8 cellular contexts compared by ENCODE assay signal in the genomic region with DNA sequence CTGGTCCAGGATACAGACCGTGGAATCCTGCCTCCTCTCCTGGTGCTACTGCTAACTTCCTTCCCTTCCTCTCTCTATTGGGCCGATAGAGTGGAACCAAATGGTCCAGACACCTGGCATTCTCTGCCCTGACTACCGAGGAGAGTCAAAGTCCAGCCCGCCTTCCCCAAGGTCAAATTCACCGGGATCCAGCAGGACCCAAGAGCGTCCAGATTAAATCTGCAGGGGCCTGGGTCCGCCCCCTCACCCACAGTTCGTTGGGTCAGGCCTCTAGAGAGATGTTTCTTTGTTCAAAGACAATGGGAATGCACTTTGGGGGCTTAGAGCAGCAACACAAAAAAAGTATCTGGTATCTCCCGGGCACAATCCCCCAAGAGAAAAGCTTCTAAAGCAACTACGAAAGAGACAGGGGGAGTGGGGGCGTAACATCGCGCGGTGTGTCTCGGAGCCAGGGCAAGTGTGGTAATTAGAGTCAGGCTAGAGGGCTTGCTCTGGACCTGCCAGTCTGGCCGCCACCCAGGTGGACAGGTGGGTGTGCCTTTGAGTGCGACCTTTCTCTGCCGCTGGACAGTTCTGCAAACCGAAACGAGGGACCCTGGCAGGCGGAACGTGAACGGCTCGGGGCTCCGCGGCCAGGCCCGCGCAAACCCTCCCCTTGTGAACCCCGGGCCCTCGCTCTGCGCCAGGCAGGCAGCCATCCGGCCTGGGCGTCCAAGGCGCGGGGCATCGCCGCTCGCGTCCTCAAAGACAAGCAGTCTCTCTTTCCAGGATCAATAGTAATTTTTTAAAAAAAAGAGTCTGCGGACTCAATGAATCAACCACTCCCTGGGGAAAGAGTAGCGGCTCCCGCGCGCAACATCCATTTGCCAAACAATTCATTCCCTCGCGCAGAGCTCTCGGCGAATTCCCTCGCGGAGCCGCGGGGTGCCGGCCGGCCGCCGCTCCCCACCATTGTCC. TPM values are rescaled to one million over a fixed set of nuclear protein-coding genes. Genes with fewer than 3 reads are reported as not detected.
A peak's percentile ranks its signal among the peaks of the same experiment; 100 is the strongest.
DNase-seq lines count a peak whose midpoint lies in the region; ATAC-seq, FAIRE-seq and TF ChIP-seq lines count a peak whose summit lies in the region.

No MANE protein-coding gene starts in this region.

- H3K9me3 ChIP-seq in T-helper 17 cell (ENCODE audit: control insufficient read depth, low read length, poor library complexity, severe bottlenecking): no peaks in the 10 kb centered on the region

- H3K27me3 ChIP-seq in bronchial epithelial cell (ENCODE audit: control insufficient read depth, insufficient read depth, low read length): no peaks in the 10 kb centered on the region

- ATAC-seq in GM19351 (IDR thresholded peaks at IDR 0.05; ENCODE audit: unreplicated experiment): peak; percentile 40
- peak; percentile 39 for ATAC-seq in HG03378 (IDR thresholded peaks at IDR 0.05; ENCODE audit: unreplicated experiment)
- ATAC-seq in T-helper 17 cell: peak; percentile 36

- H3K27me3 Mint-ChIP-seq in T-helper 17 cell: peaks cover 7% of the 10 kb centered on the region

- H3K4me1 Mint-ChIP-seq in T-helper 17 cell: peaks cover 40% of the 10 kb centered on the region

- H3K4me3 ChIP-seq in AG09309 (ENCODE audit: control insufficient read depth, low read depth, low read length): peak overlapping the region; percentile 84
- H3K4me3 ChIP-seq in bronchial epithelial cell (ENCODE audit: low read depth, low read length): peak overlapping the region; percentile 53

- DNase-seq in AG09309 (ENCODE audit: low read depth): no peak
- DNase-seq in T-helper 17 cell: peak in 2 of 3 donors; percentile 19 to 22
- DNase-seq in bronchial epithelial cell (ENCODE audit: low read depth): no peak
- DNase-seq in kidney tubule cell (ENCODE audit: low spot score): peak; percentile 33
- peak; percentile 41 for DNase-seq in stimulated activated CD4-positive, alpha-beta T cell treated with anti-CD3 and anti-CD28 coated beads, Interleukin-4, amount 100 ng/mL, for 24 hours
- no peak for DNase-seq in GM10248 (ENCODE audit: extremely low spot score)

- no peaks in the 10 kb centered on the region for H3K36me3 Mint-ChIP-seq in T-helper 17 cell (ENCODE audit: low read depth)

- H3K4me3 Mint-ChIP-seq in T-helper 17 cell: peak overlapping the region; percentile 92

- CTCF ChIA-PET in GM10248 (lab: Yijun Ruan, JAX): no interaction called here

- FAIRE-seq in bronchial epithelial cell (lab: Jason Lieb, UNC): no peak

- POLR2A ChIA-PET in GM10248 (lab: Yijun Ruan, JAX): no interaction called here

- TF ChIP-seq CTCF in AG09309 (IDR thresholded peaks at IDR 0.05; ENCODE audit: control insufficient read depth, insufficient read depth, low read depth, low read length, missing control alignments) (no peak), bronchial epithelial cell (IDR thresholded peaks at IDR 0.05; ENCODE audit: insufficient read depth, low read length, severe bottlenecking) (no peak), GM10248 (IDR thresholded peaks at IDR 0.05; ENCODE audit: control extremely low read depth, extremely low read depth, low read depth, missing control alignments) (no peak)

- H3K27ac Mint-ChIP-seq in T-helper 17 cell: peak overlapping the region; percentile 84

- H3K36me3 ChIP-seq in bronchial epithelial cell (ENCODE audit: control insufficient read depth, insufficient read depth, low read length): no peaks in the 10 kb centered on the region

RNA-seq across cellular contexts. Expression of a gene that starts 0.8 kb away (rescaled TPM):
- total RNA-seq in T-helper 17 cell (10 to 100 TPM in 1 of 2 donors, 1 to 10 TPM in 1; 9.8 to 12.3 TPM), bronchial epithelial cell (4.7 and 5.6 TPM in 2 replicates)

Comparison
In these comparisons a context has a peak if more than half of its experiments do, and no peak if none do; other contexts are left out.
1. DNase-seq: peak in T-helper 17 cell (2 of 3), kidney tubule cell (single experiment) and stimulated activated CD4-positive, alpha-beta T cell treated with anti-CD3 and anti-CD28 coated beads, Interleukin-4, amount 100 ng/mL, for 24 hours (single experiment); none in AG09309 (single experiment), bronchial epithelial cell (single experiment) and GM10248 (single experiment).
2. Peak in every context shown above with its lines, with median percentiles within 50 percentile points of each other: ATAC-seq.